ENCODE assay signal across 1 cellular context in the genomic region with DNA sequence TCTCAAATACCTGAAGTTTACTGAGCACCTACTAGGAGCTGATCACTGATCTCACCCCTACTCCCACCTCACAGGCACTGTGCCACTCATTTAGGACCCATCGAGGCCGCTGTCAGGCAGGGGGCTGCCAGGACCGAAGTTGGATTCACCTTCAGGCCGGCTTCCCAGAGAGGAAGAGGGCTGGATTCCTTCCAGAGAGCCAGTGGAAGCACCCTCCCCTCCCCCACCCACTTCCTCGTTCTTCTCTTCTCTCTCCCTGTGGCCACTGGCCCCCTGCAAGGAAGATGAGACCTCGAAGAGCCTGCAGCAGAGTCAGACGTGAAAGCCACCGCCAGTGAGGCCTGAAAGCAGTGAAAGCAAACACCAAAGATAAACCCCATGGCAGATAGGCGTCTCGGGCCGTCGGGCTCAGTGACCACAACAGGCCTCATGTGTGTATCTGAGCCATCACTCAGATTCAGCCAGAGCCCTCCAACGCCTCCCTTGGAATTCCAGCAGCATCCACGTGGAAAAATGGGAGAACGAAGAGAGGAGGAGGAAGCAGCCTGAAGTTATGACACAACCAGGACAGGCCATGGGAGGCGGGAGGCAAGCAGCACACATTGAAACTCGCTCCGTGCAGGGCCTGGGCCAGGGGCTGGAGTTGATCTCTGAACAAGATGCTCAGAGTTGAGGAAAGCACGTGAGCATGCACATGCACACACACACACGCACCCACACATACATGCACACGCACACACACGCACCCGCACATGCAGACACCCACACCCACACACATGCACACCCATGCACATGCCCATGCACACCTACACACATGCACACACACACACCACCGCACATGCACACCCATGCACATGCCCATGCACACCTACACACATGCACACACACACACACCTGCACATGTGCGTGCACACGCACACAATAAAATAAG.
TF ChIP-seq lines count a peak whose summit lies in the region.

No MANE protein-coding gene starts in this region.

TF ChIP-seq in K562, 482 proteins besides CTCF, POLR2A, EP300 and RAD21 (continued from another document and continues in another):
- TF ChIP-seq, protein P1, sequence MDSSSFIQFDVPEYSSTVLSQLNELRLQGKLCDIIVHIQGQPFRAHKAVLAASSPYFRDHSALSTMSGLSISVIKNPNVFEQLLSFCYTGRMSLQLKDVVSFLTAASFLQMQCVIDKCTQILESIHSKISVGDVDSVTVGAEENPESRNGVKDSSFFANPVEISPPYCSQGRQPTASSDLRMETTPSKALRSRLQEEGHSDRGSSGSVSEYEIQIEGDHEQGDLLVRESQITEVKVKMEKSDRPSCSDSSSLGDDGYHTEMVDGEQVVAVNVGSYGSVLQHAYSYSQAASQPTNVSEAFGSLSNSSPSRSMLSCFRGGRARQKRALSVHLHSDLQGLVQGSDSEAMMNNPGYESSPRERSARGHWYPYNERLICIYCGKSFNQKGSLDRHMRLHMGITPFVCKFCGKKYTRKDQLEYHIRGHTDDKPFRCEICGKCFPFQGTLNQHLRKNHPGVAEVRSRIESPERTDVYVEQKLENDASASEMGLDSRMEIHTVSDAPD (CRISPR knock-in tag; IDR thresholded peaks at IDR 0.05): no peak
- TF ChIP-seq CC2D1A (IDR thresholded peaks at IDR 0.05) (no peak), SP1 (CRISPR knock-in tag; IDR thresholded peaks at IDR 0.05) (no peak), TCF7 (IDR thresholded peaks at IDR 0.05; ENCODE audit: borderline replicate concordance) (no peak), KAT7 (CRISPR knock-in tag; IDR thresholded peaks at IDR 0.05; ENCODE audit: borderline replicate concordance) (no peak), EHMT2 (IDR thresholded peaks at IDR 0.05) (no peak), POLR2G (IDR thresholded peaks at IDR 0.05; ENCODE audit: low read depth, low read length) (no peak), U2AF1 (optimal IDR thresholded peaks at IDR 0.05; ENCODE audit: low read depth, low read length) (no peak), RNF2 (IDR thresholded peaks at IDR 0.05) (peak; percentile 64; the same call in 1 of the 2 replicates), CSDE1 (IDR thresholded peaks at IDR 0.05) (no peak), ZBTB17 (CRISPR knock-in tag; IDR thresholded peaks at IDR 0.05) (no peak), JUND (IDR thresholded peaks at IDR 0.05; ENCODE audit: borderline replicate concordance, low read depth, low read length) (0 out of 2 replicates have a peak, but pooled peaks have one; percentile 8), JUND (tag; IDR thresholded peaks at IDR 0.05; ENCODE audit: borderline replicate concordance, low read depth, low read length) (peak; percentile 34; the same call in 2 of the 3 replicates), RUNX1 (IDR thresholded peaks at IDR 0.05; ENCODE audit: low read depth) (no peak), ARHGAP35 (IDR thresholded peaks at IDR 0.05; ENCODE audit: partially characterized antibody) (peak; percentile 54), SMARCE1 (IDR thresholded peaks at IDR 0.05) (0 out of 2 replicates have a peak, but pooled peaks have one; percentile 33), MEIS2 (IDR thresholded peaks at IDR 0.05; ENCODE audit: partially characterized antibody) (no peak), XRCC3 (IDR thresholded peaks at IDR 0.05) (no peak), ZSCAN29 (IDR thresholded peaks at IDR 0.05) (no peak), PHB2 (IDR thresholded peaks at IDR 0.05; ENCODE audit: low read depth) (no peak), EGR1 (conservative IDR thresholded peaks at IDR 0.05) (peak; percentile 35; the same call in 1 of the 2 replicates), PHB (CRISPR knock-in tag; IDR thresholded peaks at IDR 0.05) (no peak), HIVEP1 (CRISPR knock-in tag; IDR thresholded peaks at IDR 0.05) (no peak), CHD4 (IDR thresholded peaks at IDR 0.05; ENCODE audit: insufficient read depth, insufficient replicate concordance, low read depth, low read length, poor library complexity, severe bottlenecking) (peak; percentile 70), L3MBTL2 (IDR thresholded peaks at IDR 0.05) (peak; percentile 63), ZC3H11A (IDR thresholded peaks at IDR 0.05; ENCODE audit: low read depth, low read length) (no peak), NR4A1 (CRISPR knock-in tag; IDR thresholded peaks at IDR 0.05) (peak; percentile 47; the same call in 1 of the 2 replicates), NR4A1 (tag; IDR thresholded peaks at IDR 0.05) (0 out of 2 replicates have a peak, but pooled peaks have one; percentile 21), KDM5B (IDR thresholded peaks at IDR 0.05; ENCODE audit: insufficient replicate concordance, low read depth, low read length) (no peak), ZKSCAN8 (CRISPR knock-in tag; IDR thresholded peaks at IDR 0.05) (no peak), ETV5 (CRISPR knock-in tag; IDR thresholded peaks at IDR 0.05; ENCODE audit: low read depth) (no peak), NCOA6 (IDR thresholded peaks at IDR 0.05) (no peak), ZNF668 (CRISPR knock-in tag; IDR thresholded peaks at IDR 0.05) (no peak), NEUROD1 (IDR thresholded peaks at IDR 0.05; ENCODE audit: borderline replicate concordance, low read depth, low read length, partially characterized antibody) (no peak), CBX8 (IDR thresholded peaks at IDR 0.05; ENCODE audit: borderline replicate concordance, extremely low read depth, low read depth, low read length, poor library complexity, severe bottlenecking) (no peak), FOS (IDR thresholded peaks at IDR 0.05; ENCODE audit: extremely low read depth, insufficient read length) (no peak)
- TF ChIP-seq, protein P2, sequence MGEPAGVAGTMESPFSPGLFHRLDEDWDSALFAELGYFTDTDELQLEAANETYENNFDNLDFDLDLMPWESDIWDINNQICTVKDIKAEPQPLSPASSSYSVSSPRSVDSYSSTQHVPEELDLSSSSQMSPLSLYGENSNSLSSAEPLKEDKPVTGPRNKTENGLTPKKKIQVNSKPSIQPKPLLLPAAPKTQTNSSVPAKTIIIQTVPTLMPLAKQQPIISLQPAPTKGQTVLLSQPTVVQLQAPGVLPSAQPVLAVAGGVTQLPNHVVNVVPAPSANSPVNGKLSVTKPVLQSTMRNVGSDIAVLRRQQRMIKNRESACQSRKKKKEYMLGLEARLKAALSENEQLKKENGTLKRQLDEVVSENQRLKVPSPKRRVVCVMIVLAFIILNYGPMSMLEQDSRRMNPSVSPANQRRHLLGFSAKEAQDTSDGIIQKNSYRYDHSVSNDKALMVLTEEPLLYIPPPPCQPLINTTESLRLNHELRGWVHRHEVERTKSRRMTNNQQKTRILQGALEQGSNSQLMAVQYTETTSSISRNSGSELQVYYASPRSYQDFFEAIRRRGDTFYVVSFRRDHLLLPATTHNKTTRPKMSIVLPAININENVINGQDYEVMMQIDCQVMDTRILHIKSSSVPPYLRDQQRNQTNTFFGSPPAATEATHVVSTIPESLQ (CRISPR knock-in tag; IDR thresholded peaks at IDR 0.05): no peak
- TF ChIP-seq, protein P3, sequence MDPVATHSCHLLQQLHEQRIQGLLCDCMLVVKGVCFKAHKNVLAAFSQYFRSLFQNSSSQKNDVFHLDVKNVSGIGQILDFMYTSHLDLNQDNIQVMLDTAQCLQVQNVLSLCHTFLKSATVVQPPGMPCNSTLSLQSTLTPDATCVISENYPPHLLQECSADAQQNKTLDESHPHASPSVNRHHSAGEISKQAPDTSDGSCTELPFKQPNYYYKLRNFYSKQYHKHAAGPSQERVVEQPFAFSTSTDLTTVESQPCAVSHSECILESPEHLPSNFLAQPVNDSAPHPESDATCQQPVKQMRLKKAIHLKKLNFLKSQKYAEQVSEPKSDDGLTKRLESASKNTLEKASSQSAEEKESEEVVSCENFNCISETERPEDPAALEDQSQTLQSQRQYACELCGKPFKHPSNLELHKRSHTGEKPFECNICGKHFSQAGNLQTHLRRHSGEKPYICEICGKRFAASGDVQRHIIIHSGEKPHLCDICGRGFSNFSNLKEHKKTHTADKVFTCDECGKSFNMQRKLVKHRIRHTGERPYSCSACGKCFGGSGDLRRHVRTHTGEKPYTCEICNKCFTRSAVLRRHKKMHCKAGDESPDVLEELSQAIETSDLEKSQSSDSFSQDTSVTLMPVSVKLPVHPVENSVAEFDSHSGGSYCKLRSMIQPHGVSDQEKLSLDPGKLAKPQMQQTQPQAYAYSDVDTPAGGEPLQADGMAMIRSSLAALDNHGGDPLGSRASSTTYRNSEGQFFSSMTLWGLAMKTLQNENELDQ (CRISPR knock-in tag; IDR thresholded peaks at IDR 0.05; ENCODE audit: borderline replicate concordance): no peak
- TF ChIP-seq, protein P4, sequence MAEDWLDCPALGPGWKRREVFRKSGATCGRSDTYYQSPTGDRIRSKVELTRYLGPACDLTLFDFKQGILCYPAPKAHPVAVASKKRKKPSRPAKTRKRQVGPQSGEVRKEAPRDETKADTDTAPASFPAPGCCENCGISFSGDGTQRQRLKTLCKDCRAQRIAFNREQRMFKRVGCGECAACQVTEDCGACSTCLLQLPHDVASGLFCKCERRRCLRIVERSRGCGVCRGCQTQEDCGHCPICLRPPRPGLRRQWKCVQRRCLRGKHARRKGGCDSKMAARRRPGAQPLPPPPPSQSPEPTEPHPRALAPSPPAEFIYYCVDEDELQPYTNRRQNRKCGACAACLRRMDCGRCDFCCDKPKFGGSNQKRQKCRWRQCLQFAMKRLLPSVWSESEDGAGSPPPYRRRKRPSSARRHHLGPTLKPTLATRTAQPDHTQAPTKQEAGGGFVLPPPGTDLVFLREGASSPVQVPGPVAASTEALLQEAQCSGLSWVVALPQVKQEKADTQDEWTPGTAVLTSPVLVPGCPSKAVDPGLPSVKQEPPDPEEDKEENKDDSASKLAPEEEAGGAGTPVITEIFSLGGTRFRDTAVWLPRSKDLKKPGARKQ (CRISPR knock-in tag; IDR thresholded peaks at IDR 0.05): no peak
- TF ChIP-seq, protein P5, sequence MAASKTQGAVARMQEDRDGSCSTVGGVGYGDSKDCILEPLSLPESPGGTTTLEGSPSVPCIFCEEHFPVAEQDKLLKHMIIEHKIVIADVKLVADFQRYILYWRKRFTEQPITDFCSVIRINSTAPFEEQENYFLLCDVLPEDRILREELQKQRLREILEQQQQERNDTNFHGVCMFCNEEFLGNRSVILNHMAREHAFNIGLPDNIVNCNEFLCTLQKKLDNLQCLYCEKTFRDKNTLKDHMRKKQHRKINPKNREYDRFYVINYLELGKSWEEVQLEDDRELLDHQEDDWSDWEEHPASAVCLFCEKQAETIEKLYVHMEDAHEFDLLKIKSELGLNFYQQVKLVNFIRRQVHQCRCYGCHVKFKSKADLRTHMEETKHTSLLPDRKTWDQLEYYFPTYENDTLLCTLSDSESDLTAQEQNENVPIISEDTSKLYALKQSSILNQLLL (CRISPR knock-in tag; IDR thresholded peaks at IDR 0.05; ENCODE audit: borderline replicate concordance): no peak
- TF ChIP-seq, protein P6, sequence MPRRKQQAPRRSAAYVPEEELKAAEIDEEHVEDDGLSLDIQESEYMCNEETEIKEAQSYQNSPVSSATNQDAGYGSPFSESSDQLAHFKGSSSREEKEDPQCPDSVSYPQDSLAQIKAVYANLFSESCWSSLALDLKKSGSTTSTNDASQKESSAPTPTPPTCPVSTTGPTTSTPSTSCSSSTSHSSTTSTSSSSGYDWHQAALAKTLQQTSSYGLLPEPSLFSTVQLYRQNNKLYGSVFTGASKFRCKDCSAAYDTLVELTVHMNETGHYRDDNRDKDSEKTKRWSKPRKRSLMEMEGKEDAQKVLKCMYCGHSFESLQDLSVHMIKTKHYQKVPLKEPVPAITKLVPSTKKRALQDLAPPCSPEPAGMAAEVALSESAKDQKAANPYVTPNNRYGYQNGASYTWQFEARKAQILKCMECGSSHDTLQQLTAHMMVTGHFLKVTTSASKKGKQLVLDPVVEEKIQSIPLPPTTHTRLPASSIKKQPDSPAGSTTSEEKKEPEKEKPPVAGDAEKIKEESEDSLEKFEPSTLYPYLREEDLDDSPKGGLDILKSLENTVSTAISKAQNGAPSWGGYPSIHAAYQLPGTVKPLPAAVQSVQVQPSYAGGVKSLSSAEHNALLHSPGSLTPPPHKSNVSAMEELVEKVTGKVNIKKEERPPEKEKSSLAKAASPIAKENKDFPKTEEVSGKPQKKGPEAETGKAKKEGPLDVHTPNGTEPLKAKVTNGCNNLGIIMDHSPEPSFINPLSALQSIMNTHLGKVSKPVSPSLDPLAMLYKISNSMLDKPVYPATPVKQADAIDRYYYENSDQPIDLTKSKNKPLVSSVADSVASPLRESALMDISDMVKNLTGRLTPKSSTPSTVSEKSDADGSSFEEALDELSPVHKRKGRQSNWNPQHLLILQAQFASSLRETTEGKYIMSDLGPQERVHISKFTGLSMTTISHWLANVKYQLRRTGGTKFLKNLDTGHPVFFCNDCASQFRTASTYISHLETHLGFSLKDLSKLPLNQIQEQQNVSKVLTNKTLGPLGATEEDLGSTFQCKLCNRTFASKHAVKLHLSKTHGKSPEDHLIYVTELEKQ (CRISPR knock-in tag; IDR thresholded peaks at IDR 0.05): no peak
- TF ChIP-seq, protein P7, sequence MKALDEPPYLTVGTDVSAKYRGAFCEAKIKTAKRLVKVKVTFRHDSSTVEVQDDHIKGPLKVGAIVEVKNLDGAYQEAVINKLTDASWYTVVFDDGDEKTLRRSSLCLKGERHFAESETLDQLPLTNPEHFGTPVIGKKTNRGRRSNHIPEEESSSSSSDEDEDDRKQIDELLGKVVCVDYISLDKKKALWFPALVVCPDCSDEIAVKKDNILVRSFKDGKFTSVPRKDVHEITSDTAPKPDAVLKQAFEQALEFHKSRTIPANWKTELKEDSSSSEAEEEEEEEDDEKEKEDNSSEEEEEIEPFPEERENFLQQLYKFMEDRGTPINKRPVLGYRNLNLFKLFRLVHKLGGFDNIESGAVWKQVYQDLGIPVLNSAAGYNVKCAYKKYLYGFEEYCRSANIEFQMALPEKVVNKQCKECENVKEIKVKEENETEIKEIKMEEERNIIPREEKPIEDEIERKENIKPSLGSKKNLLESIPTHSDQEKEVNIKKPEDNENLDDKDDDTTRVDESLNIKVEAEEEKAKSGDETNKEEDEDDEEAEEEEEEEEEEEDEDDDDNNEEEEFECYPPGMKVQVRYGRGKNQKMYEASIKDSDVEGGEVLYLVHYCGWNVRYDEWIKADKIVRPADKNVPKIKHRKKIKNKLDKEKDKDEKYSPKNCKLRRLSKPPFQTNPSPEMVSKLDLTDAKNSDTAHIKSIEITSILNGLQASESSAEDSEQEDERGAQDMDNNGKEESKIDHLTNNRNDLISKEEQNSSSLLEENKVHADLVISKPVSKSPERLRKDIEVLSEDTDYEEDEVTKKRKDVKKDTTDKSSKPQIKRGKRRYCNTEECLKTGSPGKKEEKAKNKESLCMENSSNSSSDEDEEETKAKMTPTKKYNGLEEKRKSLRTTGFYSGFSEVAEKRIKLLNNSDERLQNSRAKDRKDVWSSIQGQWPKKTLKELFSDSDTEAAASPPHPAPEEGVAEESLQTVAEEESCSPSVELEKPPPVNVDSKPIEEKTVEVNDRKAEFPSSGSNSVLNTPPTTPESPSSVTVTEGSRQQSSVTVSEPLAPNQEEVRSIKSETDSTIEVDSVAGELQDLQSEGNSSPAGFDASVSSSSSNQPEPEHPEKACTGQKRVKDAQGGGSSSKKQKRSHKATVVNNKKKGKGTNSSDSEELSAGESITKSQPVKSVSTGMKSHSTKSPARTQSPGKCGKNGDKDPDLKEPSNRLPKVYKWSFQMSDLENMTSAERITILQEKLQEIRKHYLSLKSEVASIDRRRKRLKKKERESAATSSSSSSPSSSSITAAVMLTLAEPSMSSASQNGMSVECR (CRISPR knock-in tag; IDR thresholded peaks at IDR 0.05): no peak
